Comparison of ENCODE assay signal across 14 cellular contexts in genomic region chr3:127734181-127734720, GRCh38.
DNase-seq lines count a peak whose midpoint lies in the region; ATAC-seq, FAIRE-seq and TF ChIP-seq lines count a peak whose summit lies in the region.
"Had no signal": no experiment of that assay in that cellular context is flagged by ENCODE, and none has a peak within 500 bp of the region (broad histone marks: within the 10 kb centered on the region; RNA-seq: fewer than 3 reads in every experiment).

No MANE protein-coding gene starts in this region.

- DNase-seq in kidney (peak; percentile 61), left lobe of liver (ENCODE audit: low spot score) (no peak), mucosa of descending colon (no peak)
- no peak for DNase-seq in stimulated activated naive B cell treated with anti-CD40 and anti-IgM and Interleukin-4, amounts not matched to agents 10 μg/mL and 1 μg/mL and 100 μg/mL, for 72 hours
- no peak for DNase-seq in activated naive CD8-positive, alpha-beta T cell treated with anti-CD3 and anti-CD28 coated beads for 36 hours
- DNase-seq: activated CD4-positive, CD25-positive, alpha-beta regulatory T cell; Calu3; NCI-H2171 had no signal

- H3K9ac ChIP-seq in SU-DHL-6 (ENCODE audit: low read length) (peak overlapping the region; percentile 38), kidney (ENCODE audit: low read length in 2 of 2) (peak overlapping the region in 1 of 2 donors; percentile 7)

- H3F3A ChIP-seq in SU-DHL-6 (ENCODE audit: insufficient read depth) = 0 out of 2 replicates have a peak, but pooled peaks cover 10% of the 10 kb centered on the region

- peak overlapping the region; percentile 71 for H3K4me3 ChIP-seq in GM12875 (ENCODE audit: low read depth, low read length)
- peak overlapping the region; percentile 50 for H3K4me3 ChIP-seq in SU-DHL-6 (ENCODE audit: insufficient read depth, low read length, poor library complexity, severe bottlenecking)
- peak overlapping the region in 1 of 2 donors; percentile 4 for H3K4me3 ChIP-seq in kidney (ENCODE audit: low read length in 2 of 2)
- no peak overlapping the region for H3K4me3 ChIP-seq in mucosa of descending colon
- H3K4me3 ChIP-seq: K562, right lobe of liver had no signal

- H3K27ac ChIP-seq in SU-DHL-6 (ENCODE audit: low read depth, low read length) = peak overlapping the region; percentile 86; the same call in 1 of the 2 replicates
- peak overlapping the region; percentile 27 to 50 for H3K27ac ChIP-seq in kidney (ENCODE audit: low read depth in 2 of 2, low read length in 2 of 2)

- peaks cover 24 to 42% of the 10 kb centered on the region in 2 donors for H3K36me3 Mint-ChIP-seq in stimulated activated naive B cell treated with anti-CD40 and anti-IgM and Interleukin-4, amounts not matched to agents 10 μg/mL and 1 μg/mL and 100 μg/mL, for 72 hours
- no peaks in the 10 kb centered on the region for H3K36me3 Mint-ChIP-seq in activated naive CD8-positive, alpha-beta T cell treated with anti-CD3 and anti-CD28 coated beads for 36 hours

- H3K79me2 ChIP-seq in SU-DHL-6 (ENCODE audit: insufficient read depth, low read length) = no peaks in the 10 kb centered on the region

- intact Hi-C loops in kidney (cut with DNase I) (no loop called here), mucosa of descending colon (cut with DNase I, micrococcal nuclease) (no loop called here)

- H3K36me3 ChIP-seq in SU-DHL-6 (ENCODE audit: low read length) (no peaks in the 10 kb centered on the region), kidney (ENCODE audit: control insufficient read depth in 1 of 2, insufficient read depth in 2 of 2, low read length in 2 of 2) (no peaks in the 10 kb centered on the region), mucosa of descending colon (ENCODE audit: low read depth) (no peaks in the 10 kb centered on the region)
- H3K36me3 ChIP-seq: right lobe of liver had no signal

- no peaks in the 10 kb centered on the region for H3K9me3 Mint-ChIP-seq in stimulated activated naive B cell treated with anti-CD40 and anti-IgM and Interleukin-4, amounts not matched to agents 10 μg/mL and 1 μg/mL and 100 μg/mL, for 72 hours
- H3K9me3 Mint-ChIP-seq in activated naive CD8-positive, alpha-beta T cell treated with anti-CD3 and anti-CD28 coated beads for 36 hours = no peaks in the 10 kb centered on the region

- H3K4me1 Mint-ChIP-seq in stimulated activated naive B cell treated with anti-CD40 and anti-IgM and Interleukin-4, amounts not matched to agents 10 μg/mL and 1 μg/mL and 100 μg/mL, for 72 hours = peaks cover 47 to 78% of the 10 kb centered on the region in 2 donors
- peaks cover 7% of the 10 kb centered on the region for H3K4me1 Mint-ChIP-seq in activated naive CD8-positive, alpha-beta T cell treated with anti-CD3 and anti-CD28 coated beads for 36 hours

- ATAC-seq in stimulated activated naive B cell treated with anti-CD40 and anti-IgM and Interleukin-4, amounts not matched to agents 10 μg/mL and 1 μg/mL and 100 μg/mL, for 72 hours (replicated peaks) = no peak
- ATAC-seq in left lobe of liver (no peak), GM21737 (IDR thresholded peaks at IDR 0.05; ENCODE audit: unreplicated experiment) (no peak), mucosa of descending colon (no peak)
- ATAC-seq: K562 had no signal

- peak overlapping the region; percentile 66 for H3K4me2 ChIP-seq in SU-DHL-6 (ENCODE audit: low read depth, low read length, poor library complexity, severe bottlenecking)

- no peaks in the 10 kb centered on the region for H4K20me1 ChIP-seq in SU-DHL-6 (ENCODE audit: low read depth, low read length)

- TF ChIP-seq CTCF in GM12875 (IDR thresholded peaks at IDR 0.05; ENCODE audit: borderline replicate concordance, insufficient read depth, low read depth, low read length) (no peak), SU-DHL-6 (IDR thresholded peaks at IDR 0.05; ENCODE audit: insufficient read depth, low read length, poor library complexity, severe bottlenecking) (no peak), kidney (IDR thresholded peaks at IDR 0.05; ENCODE audit: borderline replicate concordance, extremely low read depth, insufficient read depth) (no peak), mucosa of descending colon (IDR thresholded peaks at IDR 0.05) (no peak)

- peak overlapping the region; percentile 81 for H3K27ac Mint-ChIP-seq in stimulated activated naive B cell treated with anti-CD40 and anti-IgM and Interleukin-4, amounts not matched to agents 10 μg/mL and 1 μg/mL and 100 μg/mL, for 72 hours
- no peak overlapping the region for H3K27ac Mint-ChIP-seq in activated naive CD8-positive, alpha-beta T cell treated with anti-CD3 and anti-CD28 coated beads for 36 hours

- no peaks in the 10 kb centered on the region for H3K9me2 ChIP-seq in SU-DHL-6 (replicated peaks; ENCODE audit: insufficient read depth, low read length)

- no peaks in the 10 kb centered on the region for H3K27me3 Mint-ChIP-seq in stimulated activated naive B cell treated with anti-CD40 and anti-IgM and Interleukin-4, amounts not matched to agents 10 μg/mL and 1 μg/mL and 100 μg/mL, for 72 hours
- H3K27me3 Mint-ChIP-seq in activated naive CD8-positive, alpha-beta T cell treated with anti-CD3 and anti-CD28 coated beads for 36 hours = peaks cover 20% of the 10 kb centered on the region

- peak overlapping the region in 1 of 2 donors; percentile 15 for H3K4me3 Mint-ChIP-seq in stimulated activated naive B cell treated with anti-CD40 and anti-IgM and Interleukin-4, amounts not matched to agents 10 μg/mL and 1 μg/mL and 100 μg/mL, for 72 hours
- no peak overlapping the region for H3K4me3 Mint-ChIP-seq in activated naive CD8-positive, alpha-beta T cell treated with anti-CD3 and anti-CD28 coated beads for 36 hours

- FAIRE-seq in kidney (lab: Jason Lieb, UNC) = no peak
- FAIRE-seq: frontal cortex, K562 had no signal

- H3K9me3 ChIP-seq in SU-DHL-6 (ENCODE audit: insufficient read depth, low read length) (no peaks in the 10 kb centered on the region), kidney (ENCODE audit: control insufficient read depth in 1 of 2, low read length in 2 of 2) (no peaks in the 10 kb centered on the region), mucosa of descending colon (no peaks in the 10 kb centered on the region)
- H3K9me3 ChIP-seq: right lobe of liver had no signal

- H3K4me1 ChIP-seq in kidney (ENCODE audit: control insufficient read depth in 1 of 2, insufficient read depth in 1 of 2, low read depth in 1 of 2, low read length in 2 of 2) (peaks cover 38 to 51% of the 10 kb centered on the region in 2 donors), mucosa of descending colon (ENCODE audit: low read depth) (peaks cover 28% of the 10 kb centered on the region)

- no peak overlapping the region for H2AFZ ChIP-seq in SU-DHL-6 (ENCODE audit: low read depth, low read length, severe bottlenecking)

- H3K27me3 ChIP-seq in SU-DHL-6 (ENCODE audit: low read length) = no peaks in the 10 kb centered on the region
- H3K27me3 ChIP-seq: right lobe of liver had no signal
